ENCODE assay signal across 15 cellular contexts in the genomic region with DNA sequence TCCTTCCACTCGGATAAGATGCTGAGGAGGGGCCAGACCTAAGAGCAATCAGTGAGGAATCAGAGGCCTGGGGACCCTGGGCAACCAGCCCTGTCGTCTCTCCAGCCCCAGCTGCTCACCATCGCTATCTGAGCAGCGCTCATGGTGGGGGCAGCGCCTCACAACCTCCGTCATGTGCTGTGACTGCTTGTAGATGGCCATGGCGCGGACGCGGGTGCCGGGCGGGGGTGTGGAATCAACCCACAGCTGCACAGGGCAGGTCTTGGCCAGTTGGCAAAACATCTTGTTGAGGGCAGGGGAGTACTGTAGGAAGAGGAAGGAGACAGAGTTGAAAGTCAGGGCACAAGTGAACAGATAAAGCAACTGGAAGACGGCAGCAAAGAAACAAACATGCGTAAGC. TPM values are rescaled to one million over a fixed set of nuclear protein-coding genes. Genes with fewer than 3 reads are reported as not detected.
DNase-seq lines count a peak whose midpoint lies in the region; ATAC-seq and TF ChIP-seq lines count a peak whose summit lies in the region.
"Had no signal": no experiment of that assay in that cellular context is flagged by ENCODE, and none has a peak within 500 bp of the region (broad histone marks: within the 10 kb centered on the region; RNA-seq: fewer than 3 reads in every experiment).

No MANE protein-coding gene starts in this region.

- H3K27me3 Mint-ChIP-seq in WTC11 (ENCODE audit: low read depth), result no peaks in the 10 kb centered on the region; the same call in 1 of the 2 replicates
- H3K27me3 Mint-ChIP-seq in endothelial cell (ENCODE audit: unreplicated experiment), result peaks cover 5% of the 10 kb centered on the region

- in situ Hi-C loops in KBM-7 (cut with MboI; ENCODE audit: low pct_unique_long_range_greater_than_20kb, low sequenced_read_pairs), result no loop called here

- POLR2A ChIA-PET in WTC11 (lab: Charles Lee), result interaction anchor here (0.9 to 4.0 kb wide), 2 partner anchors 12 to 47 kb away, joined by 3 to 29 read pairs; a partner anchor contains a TSS

- H3K27ac Mint-ChIP-seq in WTC11 (peak overlapping the region; percentile 80; the same call in 1 of the 2 replicates), endothelial cell (ENCODE audit: unreplicated experiment) (no peak overlapping the region)
- H3K27ac Mint-ChIP-seq: CD8-positive, alpha-beta T cell had no signal

- CTCF ChIA-PET in WTC11 (lab: Charles Lee), result interaction anchor here (0.7 to 4.8 kb wide), 5 partner anchors 12 to 72 kb away, joined by 3 to 74 read pairs (median 5); a partner anchor contains a TSS

- no peak overlapping the region for H3K4me3 Mint-ChIP-seq in WTC11
- H3K4me3 Mint-ChIP-seq in endothelial cell (ENCODE audit: unreplicated experiment), result peak overlapping the region; percentile 66
- H3K4me3 Mint-ChIP-seq: CD14-positive monocyte; CD8-positive, alpha-beta T cell had no signal

- peaks cover 51% of the 10 kb centered on the region for H3K36me3 Mint-ChIP-seq in WTC11
- peaks cover 43% of the 10 kb centered on the region for H3K36me3 Mint-ChIP-seq in endothelial cell (ENCODE audit: low read depth, unreplicated experiment)

- peak; percentile 24 for TF ChIP-seq POLR2A in GM19193 (IDR thresholded peaks at IDR 0.05; ENCODE audit: extremely low read depth, insufficient read depth, insufficient read length)

- TF ChIP-seq CTCF in WTC11 (IDR thresholded peaks at IDR 0.05) (no peak), endothelial cell (IDR thresholded peaks at IDR 0.05; ENCODE audit: unreplicated experiment) (no peak)

- ATAC-seq in WTC11, result no peak
- ATAC-seq: A549; CD8-positive, alpha-beta T cell; K562 had no signal

- H3K4me1 Mint-ChIP-seq in WTC11, result peaks cover 44% of the 10 kb centered on the region
- peaks cover 21% of the 10 kb centered on the region for H3K4me1 Mint-ChIP-seq in endothelial cell (ENCODE audit: unreplicated experiment)
- H3K4me1 Mint-ChIP-seq: CD14-positive monocyte had no signal

- no peak for DNase-seq in WTC11 (ENCODE audit: low spot score)
- DNase-seq in endothelial cell (ENCODE audit: low spot score), result no peak
- DNase-seq in middle frontal gyrus (ENCODE audit: extremely low spot score, low spot score), result no peak
- no peak for DNase-seq in stimulated activated CD4-positive, alpha-beta T cell treated with anti-CD3 and anti-CD28 coated beads, Interleukin-15, amount 100 ng/mL, for 24 hours
- no peak for DNase-seq in KBM-7
- DNase-seq: CD8-positive, alpha-beta T cell; COR-L47; DMS53; GF-D8; HCEC 1CT; Kasumi-1 had no signal

- peaks cover 10% of the 10 kb centered on the region for H3K9me3 Mint-ChIP-seq in WTC11
- H3K9me3 Mint-ChIP-seq in endothelial cell (ENCODE audit: unreplicated experiment), result no peaks in the 10 kb centered on the region

TF ChIP-seq in WTC11, 78 proteins besides CTCF, POLR2A, EP300 and RAD21:
- TF ChIP-seq SP1 (CRISPR knock-in tag; conservative IDR thresholded peaks at IDR 0.05) (no peak), ZNF138 (CRISPR knock-in tag; conservative IDR thresholded peaks at IDR 0.05) (no peak), HMGA2 (CRISPR knock-in tag; IDR thresholded peaks at IDR 0.05) (no peak), ZNF396 (CRISPR knock-in tag; IDR thresholded peaks at IDR 0.05; ENCODE audit: borderline replicate concordance) (no peak), MYBL2 (CRISPR knock-in tag; IDR thresholded peaks at IDR 0.05) (no peak), ZNF263 (CRISPR knock-in tag; IDR thresholded peaks at IDR 0.05; ENCODE audit: low read depth) (no peak)
- TF ChIP-seq, protein P1, sequence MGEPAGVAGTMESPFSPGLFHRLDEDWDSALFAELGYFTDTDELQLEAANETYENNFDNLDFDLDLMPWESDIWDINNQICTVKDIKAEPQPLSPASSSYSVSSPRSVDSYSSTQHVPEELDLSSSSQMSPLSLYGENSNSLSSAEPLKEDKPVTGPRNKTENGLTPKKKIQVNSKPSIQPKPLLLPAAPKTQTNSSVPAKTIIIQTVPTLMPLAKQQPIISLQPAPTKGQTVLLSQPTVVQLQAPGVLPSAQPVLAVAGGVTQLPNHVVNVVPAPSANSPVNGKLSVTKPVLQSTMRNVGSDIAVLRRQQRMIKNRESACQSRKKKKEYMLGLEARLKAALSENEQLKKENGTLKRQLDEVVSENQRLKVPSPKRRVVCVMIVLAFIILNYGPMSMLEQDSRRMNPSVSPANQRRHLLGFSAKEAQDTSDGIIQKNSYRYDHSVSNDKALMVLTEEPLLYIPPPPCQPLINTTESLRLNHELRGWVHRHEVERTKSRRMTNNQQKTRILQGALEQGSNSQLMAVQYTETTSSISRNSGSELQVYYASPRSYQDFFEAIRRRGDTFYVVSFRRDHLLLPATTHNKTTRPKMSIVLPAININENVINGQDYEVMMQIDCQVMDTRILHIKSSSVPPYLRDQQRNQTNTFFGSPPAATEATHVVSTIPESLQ (CRISPR knock-in tag; IDR thresholded peaks at IDR 0.05), result no peak
- TF ChIP-seq, protein P2, sequence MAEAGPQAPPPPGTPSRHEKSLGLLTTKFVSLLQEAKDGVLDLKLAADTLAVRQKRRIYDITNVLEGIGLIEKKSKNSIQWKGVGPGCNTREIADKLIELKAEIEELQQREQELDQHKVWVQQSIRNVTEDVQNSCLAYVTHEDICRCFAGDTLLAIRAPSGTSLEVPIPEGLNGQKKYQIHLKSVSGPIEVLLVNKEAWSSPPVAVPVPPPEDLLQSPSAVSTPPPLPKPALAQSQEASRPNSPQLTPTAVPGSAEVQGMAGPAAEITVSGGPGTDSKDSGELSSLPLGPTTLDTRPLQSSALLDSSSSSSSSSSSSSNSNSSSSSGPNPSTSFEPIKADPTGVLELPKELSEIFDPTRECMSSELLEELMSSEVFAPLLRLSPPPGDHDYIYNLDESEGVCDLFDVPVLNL (CRISPR knock-in tag; IDR thresholded peaks at IDR 0.05; ENCODE audit: borderline replicate concordance, low read depth), result no peak
- TF ChIP-seq, protein P3, sequence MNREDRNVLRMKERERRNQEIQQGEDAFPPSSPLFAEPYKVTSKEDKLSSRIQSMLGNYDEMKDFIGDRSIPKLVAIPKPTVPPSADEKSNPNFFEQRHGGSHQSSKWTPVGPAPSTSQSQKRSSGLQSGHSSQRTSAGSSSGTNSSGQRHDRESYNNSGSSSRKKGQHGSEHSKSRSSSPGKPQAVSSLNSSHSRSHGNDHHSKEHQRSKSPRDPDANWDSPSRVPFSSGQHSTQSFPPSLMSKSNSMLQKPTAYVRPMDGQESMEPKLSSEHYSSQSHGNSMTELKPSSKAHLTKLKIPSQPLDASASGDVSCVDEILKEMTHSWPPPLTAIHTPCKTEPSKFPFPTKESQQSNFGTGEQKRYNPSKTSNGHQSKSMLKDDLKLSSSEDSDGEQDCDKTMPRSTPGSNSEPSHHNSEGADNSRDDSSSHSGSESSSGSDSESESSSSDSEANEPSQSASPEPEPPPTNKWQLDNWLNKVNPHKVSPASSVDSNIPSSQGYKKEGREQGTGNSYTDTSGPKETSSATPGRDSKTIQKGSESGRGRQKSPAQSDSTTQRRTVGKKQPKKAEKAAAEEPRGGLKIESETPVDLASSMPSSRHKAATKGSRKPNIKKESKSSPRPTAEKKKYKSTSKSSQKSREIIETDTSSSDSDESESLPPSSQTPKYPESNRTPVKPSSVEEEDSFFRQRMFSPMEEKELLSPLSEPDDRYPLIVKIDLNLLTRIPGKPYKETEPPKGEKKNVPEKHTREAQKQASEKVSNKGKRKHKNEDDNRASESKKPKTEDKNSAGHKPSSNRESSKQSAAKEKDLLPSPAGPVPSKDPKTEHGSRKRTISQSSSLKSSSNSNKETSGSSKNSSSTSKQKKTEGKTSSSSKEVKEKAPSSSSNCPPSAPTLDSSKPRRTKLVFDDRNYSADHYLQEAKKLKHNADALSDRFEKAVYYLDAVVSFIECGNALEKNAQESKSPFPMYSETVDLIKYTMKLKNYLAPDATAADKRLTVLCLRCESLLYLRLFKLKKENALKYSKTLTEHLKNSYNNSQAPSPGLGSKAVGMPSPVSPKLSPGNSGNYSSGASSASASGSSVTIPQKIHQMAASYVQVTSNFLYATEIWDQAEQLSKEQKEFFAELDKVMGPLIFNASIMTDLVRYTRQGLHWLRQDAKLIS (CRISPR knock-in tag; IDR thresholded peaks at IDR 0.05; ENCODE audit: borderline replicate concordance), result no peak
- TF ChIP-seq, protein P4, sequence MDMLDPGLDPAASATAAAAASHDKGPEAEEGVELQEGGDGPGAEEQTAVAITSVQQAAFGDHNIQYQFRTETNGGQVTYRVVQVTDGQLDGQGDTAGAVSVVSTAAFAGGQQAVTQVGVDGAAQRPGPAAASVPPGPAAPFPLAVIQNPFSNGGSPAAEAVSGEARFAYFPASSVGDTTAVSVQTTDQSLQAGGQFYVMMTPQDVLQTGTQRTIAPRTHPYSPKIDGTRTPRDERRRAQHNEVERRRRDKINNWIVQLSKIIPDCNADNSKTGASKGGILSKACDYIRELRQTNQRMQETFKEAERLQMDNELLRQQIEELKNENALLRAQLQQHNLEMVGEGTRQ (CRISPR knock-in tag; IDR thresholded peaks at IDR 0.05), result no peak
TF ChIP-seq in WTC11: peak in this region for 0.

RNA-seq across cellular contexts. Expression of a gene that starts 12.4 kb away (rescaled TPM):
- total RNA-seq in WTC11 (2021) (173 to 179 TPM (median 176 TPM) in 3 replicates), endothelial cell (ENCODE audit: unreplicated experiment) (95.5 TPM)

RNA-seq across cellular contexts. Expression of a gene that starts 13.3 kb away (rescaled TPM):
- total RNA-seq in WTC11 (2021) (35.5 to 37.3 TPM (median 37.2 TPM) in 3 replicates), endothelial cell (ENCODE audit: unreplicated experiment) (21.3 TPM)

RNA-seq across cellular contexts. Expression of a gene that starts 24.2 kb away (rescaled TPM):
- total RNA-seq in WTC11 (2021) (29.1 to 37.5 TPM (median 35.9 TPM) in 3 replicates), endothelial cell (ENCODE audit: unreplicated experiment) (10.4 TPM)

RNA-seq across cellular contexts. Expression of a gene that starts 30.1 kb away (rescaled TPM):
- 14.3 to 14.7 TPM (median 14.5 TPM) in 3 replicates for total RNA-seq in WTC11 (2021)
- 61.9 TPM for total RNA-seq in endothelial cell (ENCODE audit: unreplicated experiment)
- total RNA-seq: CD8-positive, alpha-beta T cell; K562 had no signal

RNA-seq across cellular contexts. Expression of a gene that starts 42.6 kb away (rescaled TPM):
- total RNA-seq in WTC11 (2021) (0.17 to 0.34 TPM (median 0.27 TPM) in 3 replicates), endothelial cell (ENCODE audit: unreplicated experiment) (0.72 TPM)
- total RNA-seq: CD8-positive, alpha-beta T cell; K562 had no signal
